16 cellular contexts compared by ENCODE assay signal in the genomic region with DNA sequence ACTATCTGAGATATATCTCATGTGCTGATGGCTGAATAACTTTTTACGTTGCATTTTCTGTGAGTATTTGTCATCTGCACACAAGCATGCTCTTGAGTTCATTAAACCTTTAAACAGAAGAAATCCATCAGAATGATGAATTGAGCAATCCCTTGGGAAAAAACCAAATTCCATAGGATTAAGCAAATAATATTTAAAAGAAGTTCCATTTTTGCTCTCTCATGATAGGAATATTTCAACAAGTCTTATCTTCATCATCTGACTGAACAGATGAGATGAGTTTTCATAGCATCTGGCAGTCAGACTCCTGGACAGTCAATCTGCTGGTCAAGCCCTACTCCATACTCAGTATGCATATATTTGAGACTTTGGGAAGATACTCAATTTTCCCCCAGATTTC.
"Had no signal": no experiment of that assay in that cellular context is flagged by ENCODE, and none has a peak within 500 bp of the region (broad histone marks: within the 10 kb centered on the region; RNA-seq: fewer than 3 reads in every experiment).

No MANE protein-coding gene starts in this region.

- H3K4me3 ChIP-seq: SJSA1 had no signal

- H3K9me3 Mint-ChIP-seq: activated T-cell treated with anti-CD3 and anti-CD28 coated beads, Interleukin-2, amount 50 U/mL, for 4 hours; natural killer cell treated with Interleukin-12 subunit alpha and Interleukin-12 subunit beta and Interleukin-15 and Interleukin-18, amount 100 ng/mL, for 72 hours; T-helper 2 cell treated with Interferon-gamma antibody and Interleukin-4, amounts not matched to agents 5 μg/mL and 100 μg/mL, for 36 hours; type B pancreatic cell had no signal

- H3K9me3 ChIP-seq: SJSA1 had no signal

- H3K27me3 Mint-ChIP-seq: activated naive CD8-positive, alpha-beta T cell; natural killer cell treated with Interleukin-12 subunit alpha and Interleukin-12 subunit beta and Interleukin-15 and Interleukin-18, amount 100 ng/mL, for 72 hours; type B pancreatic cell had no signal

- H3K4me3 Mint-ChIP-seq: activated naive CD8-positive, alpha-beta T cell; activated T-cell treated with anti-CD3 and anti-CD28 coated beads, Interleukin-2, amount 50 U/mL, for 4 hours; brain; natural killer cell treated with Interleukin-12 subunit alpha and Interleukin-12 subunit beta and Interleukin-15 and Interleukin-18, amount 100 ng/mL, for 72 hours; T-helper 2 cell treated with Interferon-gamma antibody and Interleukin-4, amounts not matched to agents 5 μg/mL and 100 μg/mL, for 36 hours; type B pancreatic cell had no signal

- DNase-seq: activated CD4-positive, alpha-beta T cell treated with anti-CD3 and anti-CD28 coated beads, Interleukin-2, amount 50 U/mL, for 48 hours; activated T-cell treated with anti-CD3 and anti-CD28 coated beads, Interleukin-2, amount 50 U/mL, for 4 hours; cerebellar nuclear complex; effector memory CD4-positive, alpha-beta T cell; glutamatergic neuron; mesendoderm; posterior cingulate gyrus; retina; stimulated activated CD4-positive, alpha-beta T cell treated with anti-CD3 and anti-CD28 coated beads, Interleukin-15, amount 100 ng/mL, for 24 hours; stimulated activated CD4-positive, alpha-beta T cell treated with anti-CD3 and anti-CD28 coated beads, Interleukin-4, amount 100 ng/mL, for 1 hour had no signal

- H3K36me3 Mint-ChIP-seq: activated naive CD8-positive, alpha-beta T cell; brain; natural killer cell treated with Interleukin-12 subunit alpha and Interleukin-12 subunit beta and Interleukin-15 and Interleukin-18, amount 100 ng/mL, for 72 hours; type B pancreatic cell had no signal

- H3K27ac Mint-ChIP-seq: activated naive CD8-positive, alpha-beta T cell; brain; natural killer cell treated with Interleukin-12 subunit alpha and Interleukin-12 subunit beta and Interleukin-15 and Interleukin-18, amount 100 ng/mL, for 72 hours; T-helper 2 cell treated with Interferon-gamma antibody and Interleukin-4, amounts not matched to agents 5 μg/mL and 100 μg/mL, for 36 hours; type B pancreatic cell had no signal

- H3K27me3 ChIP-seq: SJSA1 had no signal

- ATAC-seq: activated T-cell treated with anti-CD3 and anti-CD28 coated beads, Interleukin-2, amount 50 U/mL, for 4 hours; natural killer cell treated with Interleukin-12 subunit alpha and Interleukin-12 subunit beta and Interleukin-15 and Interleukin-18, amount 100 ng/mL, for 72 hours had no signal

- H3K27ac ChIP-seq: SJSA1 had no signal

- H3K36me3 ChIP-seq: SJSA1 had no signal
